In the genomic region with DNA sequence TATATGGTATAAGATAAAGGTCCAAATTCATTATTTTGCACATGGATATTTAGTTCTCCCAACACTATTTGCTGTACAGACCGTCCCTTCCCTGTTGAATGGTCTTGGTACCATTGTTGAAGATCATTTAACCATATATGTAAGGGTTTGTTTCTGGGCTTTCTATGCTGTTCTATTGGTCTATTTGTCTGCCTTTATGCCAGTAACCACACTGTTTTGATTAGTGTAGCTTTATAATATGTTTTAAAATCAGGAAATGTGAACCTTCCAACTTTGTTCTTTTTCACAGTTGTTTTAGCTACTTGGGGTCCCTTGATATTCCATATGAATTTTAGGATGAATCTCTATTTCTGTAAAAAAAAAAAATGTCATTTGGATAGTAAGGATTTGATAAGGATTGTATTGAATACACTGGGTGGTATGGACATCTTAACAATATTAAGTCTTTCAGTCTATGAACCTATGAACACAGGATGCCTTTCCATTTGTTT, we compare ENCODE assay signal across 24 cellular contexts. TPM values are rescaled to one million over a fixed set of nuclear protein-coding genes. Genes with fewer than 3 reads are reported as not detected.
DNase-seq lines count a peak whose midpoint lies in the region; ATAC-seq, FAIRE-seq and TF ChIP-seq lines count a peak whose summit lies in the region.
"Had no signal": no experiment of that assay in that cellular context is flagged by ENCODE, and none has a peak within 500 bp of the region (broad histone marks: within the 10 kb centered on the region; RNA-seq: fewer than 3 reads in every experiment).

No MANE protein-coding gene starts in this region.

- peaks cover 0 to 45% of the 10 kb centered on the region in 2 experiments; a peak in 2 of 3 replicates for H3K36me3 ChIP-seq in HEK293 (ENCODE audit: control insufficient read depth in 2 of 2, insufficient read depth in 1 of 2, low read length in 2 of 2)
- H3K36me3 ChIP-seq in GM12878 (ENCODE audit: control insufficient read depth in 2 of 2, insufficient read depth in 2 of 2, low read length in 1 of 2), result no peaks in the 10 kb centered on the region; a peak in 1 of 4 replicates
- H3K36me3 ChIP-seq in endodermal cell (ENCODE audit: control insufficient read depth, insufficient read depth, low read length), result peaks cover 39% of the 10 kb centered on the region
- H3K36me3 ChIP-seq: BE2C had no signal

- BruUV-seq in GM12878 (replicated peaks; lab: Mats Ljungman, UMichigan), result no TSS peak

- no peaks in the 10 kb centered on the region for H4K20me1 ChIP-seq in GM12878 (ENCODE audit: control insufficient read depth, insufficient read depth)
- H4K20me1 ChIP-seq: BLaER1 had no signal

- TF ChIP-seq EP300 in GM12878 (IDR thresholded peaks at IDR 0.05; ENCODE audit: borderline replicate concordance in 1 of 2, control insufficient read depth in 1 of 2, low read depth in 2 of 2, low read length in 2 of 2), result no peak

- peaks cover 17% of the 10 kb centered on the region for H3K9me3 Mint-ChIP-seq in endodermal cell

- no peaks in the 10 kb centered on the region for H3K9me3 ChIP-seq in HEK293 (ENCODE audit: control insufficient read depth, insufficient read depth, low read depth, low read length)
- peaks cover 1% of the 10 kb centered on the region; the same call in 2 of the 3 replicates for H3K9me3 ChIP-seq in GM12878 (replicated peaks; ENCODE audit: control insufficient read depth, insufficient read depth, low read length)
- peaks cover 29% of the 10 kb centered on the region for H3K9me3 ChIP-seq in endodermal cell (ENCODE audit: control insufficient read depth, low read length)
- H3K9me3 ChIP-seq: BE2C had no signal

- no peak for ATAC-seq in GM12878

- in situ Hi-C loops in GM12878 (cut with MboI), result no loop called here

- H3K36me3 Mint-ChIP-seq in endodermal cell (ENCODE audit: low read depth), result peaks cover 66% of the 10 kb centered on the region

- FAIRE-seq in GM12878 (lab: Jason Lieb, UNC), result peak; percentile 18
- FAIRE-seq: GM12891, GM19239 had no signal

- no peak overlapping the region for H2AFZ ChIP-seq in GM12878 (ENCODE audit: control insufficient read depth, low read depth, low read length)

- H3K27me3 Mint-ChIP-seq in endodermal cell (ENCODE audit: insufficient read depth), result no peaks in the 10 kb centered on the region
- H3K27me3 Mint-ChIP-seq: CD4-positive, alpha-beta memory T cell; CD4-positive, CD25-positive, alpha-beta regulatory T cell; CD8-positive, alpha-beta memory T cell had no signal

- SMC1A ChIA-PET in GM12878 (lab: Charles Lee; ENCODE audit: uncharacterized antibody, unreplicated experiment), result no interaction called here

- no peak overlapping the region for H3K27ac Mint-ChIP-seq in endodermal cell
- H3K27ac Mint-ChIP-seq: CD4-positive, alpha-beta memory T cell; CD4-positive, CD25-positive, alpha-beta regulatory T cell had no signal

- no peak for TF ChIP-seq POLR2A in GM12878 (IDR thresholded peaks at IDR 0.05; ENCODE audit: low read depth, low read length)

- CTCF ChIA-PET in HEK293 (lab: Yijun Ruan, JAX) (interaction anchor here (1.3 kb wide), 1 partner anchor 14 kb away, joined by 3 read pairs; no protein-coding TSS in a partner anchor), GM12878 (lab: Yijun Ruan, JAX) (no interaction called here)

- no peaks in the 10 kb centered on the region for H3K4me1 ChIP-seq in HEK293 (ENCODE audit: control insufficient read depth, insufficient read depth, low read length)
- no peaks in the 10 kb centered on the region for H3K4me1 ChIP-seq in GM12878 (ENCODE audit: control insufficient read depth, insufficient read depth, low read length)
- H3K4me1 ChIP-seq in endodermal cell (ENCODE audit: control insufficient read depth, insufficient read depth, low read length), result no peaks in the 10 kb centered on the region
- H3K4me1 ChIP-seq: BE2C, BLaER1 had no signal

- H3K4me3 Mint-ChIP-seq in endodermal cell, result no peak overlapping the region
- H3K4me3 Mint-ChIP-seq: CD14-positive monocyte; CD4-positive, alpha-beta memory T cell; CD8-positive, alpha-beta memory T cell had no signal

- TF ChIP-seq CTCF in HEK293 (tag by site-specific recombination; IDR thresholded peaks at IDR 0.05) (no peak), GM12878 (IDR thresholded peaks at IDR 0.05 in 2 of 3, conservative IDR thresholded peaks at IDR 0.05 in 1 of 3; ENCODE audit: control insufficient read depth in 2 of 3, extremely low read depth in 1 of 3, insufficient read depth in 1 of 3, low read depth in 3 of 3, low read length in 3 of 3) (no peak), endodermal cell (conservative IDR thresholded peaks at IDR 0.05) (no peak)

- POLR2A ChIA-PET in HEK293 (lab: Yijun Ruan, JAX) (no interaction called here), GM12878 (lab: Charles Lee) (no interaction called here)

- intact Hi-C loops in GM12878 (cut with micrococcal nuclease; ENCODE audit: unreplicated experiment), result no loop called here

- H3K79me2 ChIP-seq in GM12878 (ENCODE audit: control insufficient read depth, insufficient read depth, low read length), result no peaks in the 10 kb centered on the region

- 96% methylated on average over 1 of the region's 1 CpG for WGBS in GM12878 (ENCODE audit: insufficient coverage, insufficient replicate concordance, low lambda C conversion rate, missing lambda C conversion rate)
- WGBS in endodermal cell (ENCODE audit: insufficient coverage in 1 of 2, insufficient read length in 1 of 2), 2 experiments, result 83% methylated on average over 1 of the region's 1 CpG; no CpG with 5 or more reads in 1 of the 2 experiments

- TF ChIP-seq RAD21 in GM12878 (IDR thresholded peaks at IDR 0.05; ENCODE audit: insufficient read depth, low read depth, low read length), result no peak

- H3K27me3 ChIP-seq in GM12878 (replicated peaks in 1 of 2; ENCODE audit: control insufficient read depth in 2 of 2, insufficient read depth in 2 of 2, low read length in 1 of 2) (no peaks in the 10 kb centered on the region), endodermal cell (ENCODE audit: control insufficient read depth, insufficient read depth, low read length, poor library complexity, severe bottlenecking) (no peaks in the 10 kb centered on the region)
- H3K27me3 ChIP-seq: BE2C, BLaER1 had no signal

- H3K4me1 Mint-ChIP-seq in endodermal cell, result no peaks in the 10 kb centered on the region
- H3K4me1 Mint-ChIP-seq: CD4-positive, CD25-positive, alpha-beta regulatory T cell had no signal

- H3K9ac ChIP-seq in GM12878 (ENCODE audit: control insufficient read depth, insufficient read depth, low read length) (no peak overlapping the region), endodermal cell (ENCODE audit: extremely low read depth, low read length, poor library complexity, severe bottlenecking) (no peak overlapping the region)
- H3K9ac ChIP-seq: BLaER1 had no signal

- H3K4me3 ChIP-seq in HEK293 (ENCODE audit: low read depth, low read length) (no peak overlapping the region), GM12878 (no peak overlapping the region), endodermal cell (ENCODE audit: low read length) (peak overlapping the region; percentile 48)
- H3K4me3 ChIP-seq: BLaER1 had no signal

- H3K27ac ChIP-seq in HEK293 (ENCODE audit: extremely low read depth, low read depth, low read length) (no peak overlapping the region), GM12878 (ENCODE audit: control insufficient read depth, insufficient read depth) (no peak overlapping the region), endodermal cell (ENCODE audit: low read depth, low read length) (no peak overlapping the region)
- H3K27ac ChIP-seq: BLaER1 had no signal

- H3K4me2 ChIP-seq in GM12878 (ENCODE audit: control insufficient read depth, insufficient read depth), result no peak overlapping the region
- H3K4me2 ChIP-seq: BLaER1 had no signal

- RAD21 ChIA-PET in GM12878 (lab: Charles Lee; ENCODE audit: unreplicated experiment), result no interaction called here

- no peak for DNase-seq in GM12878 (ENCODE audit: low read depth, low spot score)
- DNase-seq in endodermal cell, result no peak
- no peak for DNase-seq in stimulated activated CD4-positive, alpha-beta T cell treated with anti-CD3 and anti-CD28 coated beads, Interleukin-4, amount 100 ng/mL, for 4 hours
- DNase-seq in NCI-H2171 treated with DMSO at 0.1 percent for 48 hours (lab: John Stamatoyannopoulos, UW), result no peak
- DNase-seq: 8988T; ACHN; BE2C; C1 segment of cervical spinal cord; CD4-positive, alpha-beta memory T cell; CD4-positive, CD25-positive, alpha-beta regulatory T cell; CD8-positive, alpha-beta memory T cell; COR-L47; DMS 273 treated with DMSO at 0.1 percent for 48 hours; DMS153; DMS53; DMS79; DND-41; EL; GDM1 had no signal

RNA-seq across cellular contexts. Expression of a gene that starts 16.9 kb away (rescaled TPM):
- 18.7 and 22.4 TPM in 2 replicates for total RNA-seq in GM12878 (2013; cell fraction: nucleolus; rRNA removed)
- total RNA-seq in GM12878 (2014; rRNA removed), result 3.4 and 3.7 TPM in 2 replicates
- total RNA-seq in GM12878 (2014; rRNA removed; fragmentation: Illumina TruSeq; extraction: Trizol), result 5.2 and 5.4 TPM in 2 replicates
- total RNA-seq in GM12878 (2021), result 3.5 and 4.3 TPM in 2 replicates
- 1.7 TPM for polyA plus RNA-seq in GM12878 (2011; ENCODE audit: low read depth)
- 2.9 and 5.1 TPM in 2 replicates for polyA plus RNA-seq in GM12878 (2011; rRNA removed)
- 0.97 and 1.6 TPM in 2 replicates for polyA plus RNA-seq in GM12878 (2011; cell fraction: cytosol; rRNA removed)
- polyA plus RNA-seq in GM12878 (2011; cell fraction: nucleus; rRNA removed), result 3.4 and 4.3 TPM in 2 replicates
- polyA plus RNA-seq in GM12878 (2012), result 2.9 and 3.0 TPM in 2 replicates
- 4.8 and 5.9 TPM in 2 replicates for polyA plus RNA-seq in GM12878 (2014; fragmentation: Illumina TruSeq; extraction: Trizol)
- 1 to 10 TPM; 3.3 to 3.8 TPM for polyA plus RNA-seq in GM12878 (2014; fragmentation: Nextera tagmentation; extraction: Ambion mirVana)
- polyA plus RNA-seq in GM12878 (2014; rRNA removed), result 2.4 and 3.8 TPM in 2 replicates
- 1 to 10 TPM; 5.0 to 5.6 TPM for polyA plus RNA-seq in GM12878 (2016; fragmentation: Nextera tagmentation; extraction: Ambion mirVana)
- polyA minus RNA-seq in GM12878 (2011; rRNA and poly(A)+ RNA removed), result 3.0 and 3.2 TPM in 2 replicates
- 1.7 and 2.1 TPM in 2 replicates for polyA minus RNA-seq in GM12878 (2011; cell fraction: cytosol; rRNA and poly(A)+ RNA removed)
- polyA minus RNA-seq in GM12878 (2011; cell fraction: nucleus; rRNA and poly(A)+ RNA removed), result 4.8 and 7.2 TPM in 2 replicates
- total RNA-seq in endodermal cell, result 10 to 100 TPM; 15.2 to 18.7 TPM
- polyA plus RNA-seq in endodermal cell (2013, experiment 1 of 2), result 14.5 TPM
- polyA plus RNA-seq in endodermal cell (2013, experiment 2 of 2), result 13.5 TPM

RNA-seq across cellular contexts. Expression of a gene that starts 58.2 kb away (rescaled TPM):
- 24.8 and 28.0 TPM in 2 replicates for total RNA-seq in GM12878 (2013; cell fraction: nucleolus; rRNA removed)
- 11.3 and 11.5 TPM in 2 replicates for total RNA-seq in GM12878 (2014; rRNA removed)
- 7.3 and 7.5 TPM in 2 replicates for total RNA-seq in GM12878 (2014; rRNA removed; fragmentation: Illumina TruSeq; extraction: Trizol)
- 10.4 and 10.7 TPM in 2 replicates for total RNA-seq in GM12878 (2021)
- 12.6 TPM for polyA plus RNA-seq in GM12878 (2011; ENCODE audit: low read depth)
- 33.7 and 36.7 TPM in 2 replicates for polyA plus RNA-seq in GM12878 (2011; rRNA removed)
- 38.7 and 51.2 TPM in 2 replicates for polyA plus RNA-seq in GM12878 (2011; cell fraction: cytosol; rRNA removed)
- 19.9 and 25.2 TPM in 2 replicates for polyA plus RNA-seq in GM12878 (2011; cell fraction: nucleus; rRNA removed)
- 13.4 and 17.8 TPM in 2 replicates for polyA plus RNA-seq in GM12878 (2012)
- polyA plus RNA-seq in GM12878 (2014; fragmentation: Illumina TruSeq; extraction: Trizol), result 8.0 and 12.9 TPM in 2 replicates
- 1 to 10 TPM; 5.5 to 7.9 TPM for polyA plus RNA-seq in GM12878 (2014; fragmentation: Nextera tagmentation; extraction: Ambion mirVana)
- polyA plus RNA-seq in GM12878 (2014; rRNA removed), result 11.6 and 13.8 TPM in 2 replicates
- polyA plus RNA-seq in GM12878 (2016; fragmentation: Nextera tagmentation; extraction: Ambion mirVana), result 10 to 100 TPM; 13.0 to 13.8 TPM
- 27.8 and 30.2 TPM in 2 replicates for polyA minus RNA-seq in GM12878 (2011; rRNA and poly(A)+ RNA removed)
- polyA minus RNA-seq in GM12878 (2011; cell fraction: cytosol; rRNA and poly(A)+ RNA removed), result 4.9 and 6.0 TPM in 2 replicates
- 7.1 and 8.6 TPM in 2 replicates for polyA minus RNA-seq in GM12878 (2011; cell fraction: nucleus; rRNA and poly(A)+ RNA removed)
- 1 to 10 TPM; 1.7 to 4.1 TPM for total RNA-seq in endodermal cell
- polyA plus RNA-seq in endodermal cell (2013, experiment 1 of 2), result 6.6 TPM
- polyA plus RNA-seq in endodermal cell (2013, experiment 2 of 2), result 4.6 TPM
